Comparison of ENCODE assay signal across 1 cellular context in genomic region chr16:51151951-51152663, GRCh38.
TF ChIP-seq lines count a peak whose summit lies in the region.

No MANE protein-coding gene starts in this region.

TF ChIP-seq in HepG2, 621 proteins besides CTCF, POLR2A, EP300 and RAD21 (continued from another document and continues in another):
- no peak for TF ChIP-seq SKIL (CRISPR knock-in tag; IDR thresholded peaks at IDR 0.05; ENCODE audit: borderline replicate concordance)
- TF ChIP-seq ZNF136 (CRISPR knock-in tag; IDR thresholded peaks at IDR 0.05; ENCODE audit: low read depth) = no peak
- TF ChIP-seq PHF21A (CRISPR knock-in tag; IDR thresholded peaks at IDR 0.05) = peak; percentile 51
- TF ChIP-seq JDP2 (CRISPR knock-in tag; IDR thresholded peaks at IDR 0.05; ENCODE audit: borderline replicate concordance) = no peak
- peak; percentile 45 for TF ChIP-seq ZGPAT (CRISPR knock-in tag; IDR thresholded peaks at IDR 0.05)
- TF ChIP-seq KDM2A (CRISPR knock-in tag; IDR thresholded peaks at IDR 0.05; ENCODE audit: borderline replicate concordance, low read depth) = peak; percentile 32; the same call in 1 of the 2 replicates
- no peak for TF ChIP-seq ARNTL (CRISPR knock-in tag; IDR thresholded peaks at IDR 0.05)
- 0 out of 2 replicates have a peak, but pooled peaks have one; percentile 1 for TF ChIP-seq ZNF513 (CRISPR knock-in tag; conservative IDR thresholded peaks at IDR 0.05)
- TF ChIP-seq ATF5 (CRISPR knock-in tag; IDR thresholded peaks at IDR 0.05; ENCODE audit: low read depth) = no peak
- TF ChIP-seq NCOR1 (IDR thresholded peaks at IDR 0.05; ENCODE audit: borderline replicate concordance, low read length) = no peak; the same call in 1 of the 2 replicates
- no peak for TF ChIP-seq ZBTB34 (CRISPR knock-in tag; IDR thresholded peaks at IDR 0.05)
- peak; percentile 96 for TF ChIP-seq RBM39 (IDR thresholded peaks at IDR 0.05; ENCODE audit: low read depth, low read length, poor library complexity, severe bottlenecking)
- 0 out of 2 replicates have a peak, but pooled peaks have one; percentile 35 for TF ChIP-seq FIP1L1 (IDR thresholded peaks at IDR 0.05; ENCODE audit: borderline replicate concordance, insufficient read depth, low read depth, low read length)
- no peak for TF ChIP-seq E2F5 (CRISPR knock-in tag; conservative IDR thresholded peaks at IDR 0.05)
- peak; percentile 2; the same call in 1 of the 2 replicates for TF ChIP-seq ATF7-NPFF (CRISPR knock-in tag; IDR thresholded peaks at IDR 0.05; ENCODE audit: low read depth)
- no peak for TF ChIP-seq MLX (CRISPR knock-in tag; IDR thresholded peaks at IDR 0.05)
- no peak for TF ChIP-seq SETDB1 (CRISPR knock-in tag; IDR thresholded peaks at IDR 0.05; ENCODE audit: borderline replicate concordance)
- TF ChIP-seq MXI1 (IDR thresholded peaks at IDR 0.05; ENCODE audit: borderline replicate concordance, low read depth, low read length) = peak; percentile 26; the same call in 1 of the 3 replicates
- 0 out of 2 replicates have a peak, but pooled peaks have one; percentile 25 for TF ChIP-seq CBX5 (CRISPR knock-in tag; IDR thresholded peaks at IDR 0.05; ENCODE audit: borderline replicate concordance)
- TF ChIP-seq SKI (IDR thresholded peaks at IDR 0.05; ENCODE audit: partially characterized antibody) = peak; percentile 33
- TF ChIP-seq ZZZ3 (CRISPR knock-in tag; IDR thresholded peaks at IDR 0.05; ENCODE audit: borderline replicate concordance) = no peak
- peak; percentile 87; the same call in 1 of the 2 replicates for TF ChIP-seq U2AF2 (IDR thresholded peaks at IDR 0.05; ENCODE audit: low read depth, low read length)
- no peak for TF ChIP-seq NFRKB (IDR thresholded peaks at IDR 0.05)
- TF ChIP-seq ZSCAN31 (CRISPR knock-in tag; IDR thresholded peaks at IDR 0.05; ENCODE audit: low read depth) = peak; percentile 69
- 0 out of 2 replicates have a peak, but pooled peaks have one; percentile 11 for TF ChIP-seq AHDC1 (CRISPR knock-in tag; IDR thresholded peaks at IDR 0.05; ENCODE audit: borderline replicate concordance)
- TF ChIP-seq ZMYM2 (CRISPR knock-in tag; IDR thresholded peaks at IDR 0.05) = no peak
- peak; percentile 98 for TF ChIP-seq AGO2 (optimal IDR thresholded peaks at IDR 0.05; ENCODE audit: low read depth, low read length)
- TF ChIP-seq ZNF605 (CRISPR knock-in tag; IDR thresholded peaks at IDR 0.05) = 0 out of 2 replicates have a peak, but pooled peaks have one; percentile 36
- TF ChIP-seq HMGXB3 (CRISPR knock-in tag; IDR thresholded peaks at IDR 0.05; ENCODE audit: borderline replicate concordance) = no peak
- no peak for TF ChIP-seq ZNF383 (CRISPR knock-in tag; IDR thresholded peaks at IDR 0.05; ENCODE audit: borderline replicate concordance)
- TF ChIP-seq ARNT2 (CRISPR knock-in tag; IDR thresholded peaks at IDR 0.05; ENCODE audit: low read depth) = peak; percentile 59; the same call in 1 of the 2 replicates
- TF ChIP-seq PCBP1 (IDR thresholded peaks at IDR 0.05; ENCODE audit: borderline replicate concordance, low read depth, low read length) = peak; percentile 80; the same call in 1 of the 2 replicates
- TF ChIP-seq ARNT (IDR thresholded peaks at IDR 0.05) = no peak
- TF ChIP-seq TSC22D2 (CRISPR knock-in tag; IDR thresholded peaks at IDR 0.05; ENCODE audit: borderline replicate concordance) = peak; percentile 36; the same call in 1 of the 2 replicates
- TF ChIP-seq ZBTB43 (CRISPR knock-in tag; conservative IDR thresholded peaks at IDR 0.05) = peak; percentile 54; the same call in 1 of the 2 replicates
- TF ChIP-seq SSRP1 (CRISPR knock-in tag; IDR thresholded peaks at IDR 0.05) = no peak
- TF ChIP-seq CBX2 (IDR thresholded peaks at IDR 0.05; ENCODE audit: low read depth, low read length) = no peak
- TF ChIP-seq CBX2 (CRISPR knock-in tag; IDR thresholded peaks at IDR 0.05; ENCODE audit: low read depth) = no peak
- TF ChIP-seq SMAD1 (CRISPR knock-in tag; IDR thresholded peaks at IDR 0.05; ENCODE audit: borderline replicate concordance, low read depth) = no peak
